In genomic region chr10:17200885-17201164, GRCh38 we compare ENCODE assay signal across 8 cellular contexts. TPM values are rescaled to one million over a fixed set of nuclear protein-coding genes. Genes with fewer than 3 reads are reported as not detected.
DNase-seq lines count a peak whose midpoint lies in the region; ATAC-seq and TF ChIP-seq lines count a peak whose summit lies in the region.

No MANE protein-coding gene starts in this region.

- H3K9ac ChIP-seq in Karpas-422 (ENCODE audit: low read length) = peak overlapping the region; percentile 80

- no peak for TF ChIP-seq EP300 in esophagus muscularis mucosa (IDR thresholded peaks at IDR 0.05)

- H3K4me1 Mint-ChIP-seq in activated B cell treated with CpG ODN at 0.5 μM for 24 hours = peaks cover 39% of the 10 kb centered on the region

- H3K4me3 Mint-ChIP-seq in activated B cell treated with CpG ODN at 0.5 μM for 24 hours = peak overlapping the region; percentile 98

- ATAC-seq in GM21737 (IDR thresholded peaks at IDR 0.05; ENCODE audit: unreplicated experiment) (peak; percentile 23), activated B cell treated with CpG ODN at 0.5 μM for 24 hours (ENCODE audit: low read depth) (peak; percentile 19)

- H3K9me3 Mint-ChIP-seq in activated B cell treated with CpG ODN at 0.5 μM for 24 hours = no peaks in the 10 kb centered on the region

- no peaks in the 10 kb centered on the region; the same call in 1 of the 2 replicates for H3K9me2 ChIP-seq in Karpas-422 (replicated peaks; ENCODE audit: insufficient read depth, low read length)

- DNase-seq in NCI-H2227 (lab: John Stamatoyannopoulos, UW; ENCODE audit: unreplicated experiment) = peak; percentile 6
- no peak for DNase-seq in NCI-H2227 treated with DMSO at 0.1 percent for 48 hours (lab: John Stamatoyannopoulos, UW)
- peak; percentile 54 for DNase-seq in Karpas-422
- DNase-seq in activated B cell treated with CpG ODN at 0.5 μM for 24 hours = no peak
- DNase-seq in esophagus muscularis mucosa (ENCODE audit: extremely low spot score) = no peak
- DNase-seq in DMS153 (lab: John Stamatoyannopoulos, UW) = no peak

- H3K4me1 ChIP-seq in Karpas-422 (ENCODE audit: low read length) = peaks cover 18% of the 10 kb centered on the region
- peaks cover 13 to 24% (median 20%) of the 10 kb centered on the region in 4 donors for H3K4me1 ChIP-seq in esophagus muscularis mucosa
- peaks cover 4 to 12% of the 10 kb centered on the region in 2 donors for H3K4me1 ChIP-seq in muscle layer of duodenum (ENCODE audit: control insufficient read depth in 1 of 2, insufficient read depth in 2 of 2, low read length in 2 of 2)

- no peak for TF ChIP-seq CTCF in activated B cell treated with CpG ODN at 0.5 μM for 24 hours (IDR thresholded peaks at IDR 0.05)
- peak in 1 of 3 experiments; percentile 16 for TF ChIP-seq CTCF in esophagus muscularis mucosa (IDR thresholded peaks at IDR 0.05)

- intact Hi-C loops in activated B cell treated with CpG ODN at 0.5 μM for 24 hours (cut with micrococcal nuclease) = loop anchor here (1.0 to 2.0 kb wide), 7 partner anchors 15 to 1458 kb away; partner anchors contain the start of genes ARL5B, MINDY3 and RSU1
- intact Hi-C loops in esophagus muscularis mucosa (cut with DNase I) = loop anchor here (2.0 kb wide), 1 partner anchor 30 kb away; no protein-coding TSS in a partner anchor

- H3K9me3 ChIP-seq in Karpas-422 (ENCODE audit: low read length) (no peaks in the 10 kb centered on the region), esophagus muscularis mucosa (no peaks in the 10 kb centered on the region), muscle layer of duodenum (ENCODE audit: control insufficient read depth in 1 of 2, low read length in 2 of 2) (no peaks in the 10 kb centered on the region)

- H3K27me3 ChIP-seq in Karpas-422 (ENCODE audit: low read length) = no peaks in the 10 kb centered on the region
- H3K27me3 ChIP-seq in esophagus muscularis mucosa = no peaks in the 10 kb centered on the region
- H3K27me3 ChIP-seq in muscle layer of duodenum (ENCODE audit: low read depth, low read length) = no peaks in the 10 kb centered on the region

- H3K79me2 ChIP-seq in Karpas-422 (ENCODE audit: low read length) = no peaks in the 10 kb centered on the region

- peaks cover 12% of the 10 kb centered on the region for H3K36me3 Mint-ChIP-seq in activated B cell treated with CpG ODN at 0.5 μM for 24 hours (ENCODE audit: low read depth)

- POLR2A ChIA-PET in activated B cell treated with CpG ODN at 0.5 μM for 24 hours (lab: Charles Lee) = interaction anchor here (1.0 to 6.4 kb wide), 10 partner anchors 15 to 1458 kb away, joined by 3 to 251 read pairs (median 6); partner anchors contain the start of genes ARL5B, RSU1 and VIM

- WGBS in esophagus muscularis mucosa = under 1% methylated on average over 6 of the region's 7 CpGs

- H4K20me1 ChIP-seq in Karpas-422 (ENCODE audit: insufficient read depth, low read depth, low read length) = no peaks in the 10 kb centered on the region

- CTCF ChIA-PET in activated B cell treated with CpG ODN at 0.5 μM for 24 hours (lab: Charles Lee) = interaction anchor here (0.9 to 2.6 kb wide), 5 partner anchors 13 to 383 kb away, joined by 3 to 35 read pairs (median 5); partner anchors contain the start of gene RSU1

- H3K27me3 Mint-ChIP-seq in activated B cell treated with CpG ODN at 0.5 μM for 24 hours = no peaks in the 10 kb centered on the region

- peak overlapping the region; percentile 99 for H3K4me2 ChIP-seq in Karpas-422 (ENCODE audit: low read depth, low read length, poor library complexity, severe bottlenecking)

- H3K36me3 ChIP-seq in Karpas-422 (ENCODE audit: insufficient read depth, low read length) = no peaks in the 10 kb centered on the region
- no peaks in the 10 kb centered on the region for H3K36me3 ChIP-seq in esophagus muscularis mucosa
- H3K36me3 ChIP-seq in muscle layer of duodenum (ENCODE audit: control insufficient read depth in 1 of 2, insufficient read depth in 2 of 2, low read length in 2 of 2) = peaks cover 0 to 17% of the 10 kb centered on the region in 2 donors

- H3K4me3 ChIP-seq in Karpas-422 (ENCODE audit: low read length) (peak overlapping the region; percentile 86), esophagus muscularis mucosa (peak overlapping the region; percentile 68 to 84 (median 80)), muscle layer of duodenum (ENCODE audit: low read depth in 1 of 2, low read length in 2 of 2) (peak overlapping the region; percentile 78 to 90)

- H2AFZ ChIP-seq in Karpas-422 (ENCODE audit: low read length) = peak overlapping the region; percentile 99

- peak overlapping the region; percentile 94 for H3K27ac Mint-ChIP-seq in activated B cell treated with CpG ODN at 0.5 μM for 24 hours

- H3K27ac ChIP-seq in Karpas-422 (ENCODE audit: low read length) (no peak overlapping the region), esophagus muscularis mucosa (replicated peaks in 1 of 4) (peak overlapping the region; percentile 91 to 96 (median 94)), muscle layer of duodenum (ENCODE audit: low read length) (peak overlapping the region; percentile 98)

- no peak for TF ChIP-seq POLR2A in esophagus muscularis mucosa (IDR thresholded peaks at IDR 0.05; ENCODE audit: low read depth)

RNA-seq across cellular contexts. Expression of gene TRDMT1, which starts 0.6 kb away (rescaled TPM):
- total RNA-seq in Karpas-422 (2014; rRNA removed; shearing (Covaris generic); ENCODE audit: low replicate concordance) = 3.1 and 8.3 TPM in 2 replicates
- total RNA-seq in activated B cell treated with CpG ODN at 0.5 μM for 24 hours = 15.0 and 19.9 TPM in 2 replicates
- total RNA-seq in esophagus muscularis mucosa = 1 to 10 TPM; 4.8 to 5.8 (median 5.5) TPM

RNA-seq across cellular contexts. Expression of gene VIM, which starts 27.2 kb away (rescaled TPM):
- total RNA-seq in Karpas-422 (2014; rRNA removed; shearing (Covaris generic); ENCODE audit: low replicate concordance) = 0.54 and 7.0 TPM in 2 replicates
- total RNA-seq in activated B cell treated with CpG ODN at 0.5 μM for 24 hours = 796 and 798 TPM in 2 replicates
- total RNA-seq in esophagus muscularis mucosa = 1,000 to 10,000 TPM; 1,242 to 2,218 (median 1,951) TPM

Comparison
In these comparisons a context has a peak if more than half of its experiments do, and no peak if none do; other contexts are left out.
1. DNase-seq: peak in NCI-H2227 (single experiment) and Karpas-422 (single experiment); none in NCI-H2227 treated with DMSO at 0.1 percent for 48 hours (single experiment), activated B cell treated with CpG ODN at 0.5 μM for 24 hours (single experiment), esophagus muscularis mucosa (single experiment) and DMS153 (single experiment).
2. RNA of gene VIM, which starts 27.2 kb away (total RNA-seq): 1,242 to 2,218 TPM in esophagus muscularis mucosa and 796 to 798 TPM in activated B cell treated with CpG ODN at 0.5 μM for 24 hours; 0.54 to 7.0 TPM in Karpas-422; every median in the first group is over 100 times any median in the second.
3. Peak in every context shown above with its lines, with median percentiles within 50 percentile points of each other: H3K4me3 ChIP-seq.